21 cellular contexts compared by ENCODE assay signal in the genomic region with DNA sequence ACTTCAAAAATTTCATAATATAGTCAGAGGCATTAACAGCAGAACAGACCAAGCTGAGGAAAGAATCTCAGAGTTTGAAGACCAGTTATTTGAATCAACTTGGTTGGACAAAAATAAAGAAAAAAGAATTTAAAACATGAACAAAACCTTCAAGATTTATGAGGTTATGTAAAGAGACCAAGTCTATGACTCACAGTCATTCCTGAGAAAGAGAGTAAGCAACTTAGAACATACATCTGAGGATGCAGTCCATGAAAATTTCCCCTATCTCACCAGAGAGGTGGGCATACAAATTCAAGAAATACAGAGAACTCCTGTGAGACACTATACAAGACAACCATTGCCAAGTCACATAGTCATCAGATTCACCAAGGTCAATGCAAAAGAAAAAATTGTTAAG.
"Had no signal": no experiment of that assay in that cellular context is flagged by ENCODE, and none has a peak within 500 bp of the region (broad histone marks: within the 10 kb centered on the region; RNA-seq: fewer than 3 reads in every experiment).

No MANE protein-coding gene starts in this region.

- H3K4me3 ChIP-seq: body of pancreas, left lung, mucosa of descending colon, skin epidermis, suprapubic skin had no signal

- H3K9me3 ChIP-seq: body of pancreas, left lung, mucosa of descending colon, suprapubic skin had no signal

- H3K4me3 Mint-ChIP-seq: activated CD4-positive, alpha-beta T cell treated with anti-CD3 and anti-CD28 coated beads, Interleukin-2, amount 10 ng/mL, durations not matched to agents 24 days and 14 days; activated CD8-positive, alpha-beta T cell treated with anti-CD3 and anti-CD28 coated beads, Interleukin-2, amount 10 ng/mL, durations not matched to agents 7 days and 5 days; activated naive CD8-positive, alpha-beta T cell; naive thymus-derived CD8-positive, alpha-beta T cell; T-helper 2 cell treated with Interferon-gamma antibody and Interleukin-4, amounts not matched to agents 5 μg/mL and 100 μg/mL, for 36 hours had no signal

- H3K27ac ChIP-seq: body of pancreas, skin epidermis, suprapubic skin had no signal

- H3K4me1 ChIP-seq: body of pancreas, suprapubic skin had no signal

- DNase-seq: activated CD4-positive, alpha-beta T cell treated with anti-CD3 and anti-CD28 coated beads, Interleukin-2, amount 10 ng/mL, durations not matched to agents 24 days and 14 days; activated CD4-positive, CD25-positive, alpha-beta regulatory T cell; activated CD8-positive, alpha-beta memory T cell treated with anti-CD3 and anti-CD28 coated beads, Interleukin-2, amount 50 U/mL, for 4 hours; activated CD8-positive, alpha-beta T cell treated with anti-CD3 and anti-CD28 coated beads, Interleukin-2, amount 10 ng/mL, durations not matched to agents 7 days and 5 days; activated gamma-delta T cell; activated T-cell treated with anti-CD3 and anti-CD28 coated beads, Interleukin-2, amount 50 U/mL, for 48 hours; amygdala; body of pancreas; central memory CD4-positive, alpha-beta T cell; effector memory CD4-positive, alpha-beta T cell; islet precursor cell; left lung; mucosa of descending colon; naive thymus-derived CD8-positive, alpha-beta T cell; posterior cingulate gyrus; retina; stimulated activated naive CD8-positive, alpha-beta T cell treated with anti-CD3 and anti-CD28 coated beads, Interleukin-15, Interleukin-2, amounts not matched to agents 100 U/mL and 50 U/mL, for 24 hours had no signal

- H3K27me3 ChIP-seq: body of pancreas, left lung, suprapubic skin had no signal

- H3K36me3 ChIP-seq: left lung, suprapubic skin had no signal

- H3K9me3 Mint-ChIP-seq: T-helper 2 cell treated with Interferon-gamma antibody and Interleukin-4, amounts not matched to agents 5 μg/mL and 100 μg/mL, for 36 hours had no signal

- H3K27ac Mint-ChIP-seq: activated CD4-positive, alpha-beta T cell treated with anti-CD3 and anti-CD28 coated beads, Interleukin-2, amount 10 ng/mL, durations not matched to agents 24 days and 14 days; activated CD8-positive, alpha-beta T cell treated with anti-CD3 and anti-CD28 coated beads, Interleukin-2, amount 10 ng/mL, durations not matched to agents 7 days and 5 days; activated naive CD8-positive, alpha-beta T cell; naive thymus-derived CD8-positive, alpha-beta T cell; T-helper 2 cell treated with Interferon-gamma antibody and Interleukin-4, amounts not matched to agents 5 μg/mL and 100 μg/mL, for 36 hours had no signal

- ATAC-seq: activated CD8-positive, alpha-beta T cell treated with anti-CD3 and anti-CD28 coated beads, Interleukin-2, amount 10 ng/mL, durations not matched to agents 7 days and 5 days; body of pancreas; left lung; mucosa of descending colon; naive thymus-derived CD8-positive, alpha-beta T cell; stimulated activated naive CD8-positive, alpha-beta T cell treated with anti-CD3 and anti-CD28 coated beads, Interleukin-15, Interleukin-2, amounts not matched to agents 100 U/mL and 50 U/mL, for 24 hours had no signal
